12 cellular contexts compared by ENCODE assay signal in the genomic region with DNA sequence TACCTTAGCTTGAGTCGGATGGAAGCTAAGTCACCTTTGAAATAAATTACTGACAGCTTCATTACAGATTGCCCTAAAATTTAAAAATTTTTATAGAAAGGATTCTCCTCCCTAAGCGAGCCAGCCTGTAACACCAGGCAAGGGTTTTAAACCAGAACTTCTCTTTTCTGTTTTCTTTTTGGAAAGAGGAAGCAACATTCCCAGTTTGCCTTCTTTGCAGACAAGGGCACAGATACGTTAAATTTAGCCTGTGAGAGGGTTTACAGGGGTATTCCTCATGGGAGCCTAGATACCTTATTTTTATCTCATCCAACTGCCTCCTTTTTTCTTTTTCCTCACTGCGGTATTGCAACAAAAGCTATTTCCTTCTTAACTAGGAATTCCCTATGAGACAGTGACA. TPM values are rescaled to one million over a fixed set of nuclear protein-coding genes. Genes with fewer than 3 reads are reported as not detected.
DNase-seq lines count a peak whose midpoint lies in the region; ATAC-seq, FAIRE-seq and TF ChIP-seq lines count a peak whose summit lies in the region.
"Had no signal": no experiment of that assay in that cellular context is flagged by ENCODE, and none has a peak within 500 bp of the region (broad histone marks: within the 10 kb centered on the region; RNA-seq: fewer than 3 reads in every experiment).

No MANE protein-coding gene starts in this region.

- no peak for TF ChIP-seq CTCF in astrocyte (IDR thresholded peaks at IDR 0.05; ENCODE audit: insufficient read depth, low read depth, low read length)

- peak overlapping the region; percentile 60 to 99 (median 96); a peak in 20 of 22 replicates for H3K9ac ChIP-seq in BLaER1 treated with 17β-estradiol and CSF1 and Interleukin-3, amounts not matched to agents 10 nM and 100 nM
- H3K9ac ChIP-seq in HUES64 (ENCODE audit: low read depth, low read length) (no peak overlapping the region), astrocyte (ENCODE audit: low read length) (peak overlapping the region; percentile 7)

- H3K27me3 Mint-ChIP-seq in astrocyte (ENCODE audit: low read depth, unreplicated experiment), result no peaks in the 10 kb centered on the region
- no peaks in the 10 kb centered on the region for H3K27me3 Mint-ChIP-seq in naive thymus-derived CD8-positive, alpha-beta T cell

- peaks cover 100% of the 10 kb centered on the region for H3K79me2 ChIP-seq in astrocyte (ENCODE audit: insufficient read depth, low read length)

- H3K4me3 ChIP-seq in BLaER1 treated with 17β-estradiol and CSF1 and Interleukin-3, amounts not matched to agents 10 nM and 100 nM, result peak overlapping the region in 9 of 10 experiments; percentile 17 to 91 (median 57); a peak in 16 of 20 replicates
- no peak overlapping the region for H3K4me3 ChIP-seq in HUES64 (ENCODE audit: low read length)
- no peak overlapping the region for H3K4me3 ChIP-seq in astrocyte (ENCODE audit: insufficient read depth, low read depth, low read length)

- H3K27ac ChIP-seq in BLaER1 treated with 17β-estradiol and CSF1 and Interleukin-3, amounts not matched to agents 10 nM and 100 nM, result peak overlapping the region in 10 of 11 experiments; percentile 33 to 98 (median 95); a peak in 18 of 22 replicates
- peak overlapping the region; percentile 45; the same call in 1 of the 2 replicates for H3K27ac ChIP-seq in HUES64 (ENCODE audit: low read depth, low read length)
- H3K27ac ChIP-seq in astrocyte (ENCODE audit: low read depth, low read length), result no peak overlapping the region
- H3K27ac ChIP-seq: C4-2B had no signal

- H3K4me2 ChIP-seq in BLaER1 treated with 17β-estradiol and CSF1 and Interleukin-3, amounts not matched to agents 10 nM and 100 nM, result peak overlapping the region; percentile 85 to 99 (median 91)
- H3K4me2 ChIP-seq in astrocyte (ENCODE audit: low read length), result no peak overlapping the region

- peaks cover 49% of the 10 kb centered on the region for H3K4me1 Mint-ChIP-seq in astrocyte (ENCODE audit: low read depth, unreplicated experiment)
- peaks cover 53 to 94% (median 88%) of the 10 kb centered on the region in 4 donors for H3K4me1 Mint-ChIP-seq in naive thymus-derived CD8-positive, alpha-beta T cell

- peaks cover 89 to 100% (median 98%) of the 10 kb centered on the region in 11 experiments for H4K20me1 ChIP-seq in BLaER1 treated with 17β-estradiol and CSF1 and Interleukin-3, amounts not matched to agents 10 nM and 100 nM
- peaks cover 97% of the 10 kb centered on the region for H4K20me1 ChIP-seq in astrocyte (ENCODE audit: insufficient read depth, low read length)

- POLR2A ChIA-PET in naive thymus-derived CD8-positive, alpha-beta T cell (lab: Charles Lee), result interaction anchor here (1.9 to 2.0 kb wide), 2 partner anchors 8 to 135 kb away, joined by 5 read pairs; partner anchors contain the start of gene ATP5F1E

- peak overlapping the region; percentile 58 for H3K4me3 Mint-ChIP-seq in astrocyte (ENCODE audit: unreplicated experiment)
- peak overlapping the region in 4 of 10 donors; percentile 11 to 45 (median 15) for H3K4me3 Mint-ChIP-seq in naive thymus-derived CD8-positive, alpha-beta T cell

- peaks cover 2% of the 10 kb centered on the region for H3K36me3 Mint-ChIP-seq in astrocyte (ENCODE audit: low read depth, unreplicated experiment)
- peaks cover 0 to 71% (median 4%) of the 10 kb centered on the region in 3 donors for H3K36me3 Mint-ChIP-seq in naive thymus-derived CD8-positive, alpha-beta T cell

- no peak overlapping the region for H2AFZ ChIP-seq in astrocyte (ENCODE audit: low read depth, low read length)

- ATAC-seq in naive thymus-derived CD8-positive, alpha-beta T cell, result no peak
- ATAC-seq in GM21786 (IDR thresholded peaks at IDR 0.05; ENCODE audit: unreplicated experiment) (no peak), GM18868 (IDR thresholded peaks at IDR 0.05; ENCODE audit: unreplicated experiment) (no peak)

- peak overlapping the region; percentile 59 for H3K27ac Mint-ChIP-seq in astrocyte (ENCODE audit: unreplicated experiment)
- H3K27ac Mint-ChIP-seq in naive thymus-derived CD8-positive, alpha-beta T cell, result peak overlapping the region; percentile 46 to 94 (median 85)

- 79% methylated on average over 4 of the region's 4 CpGs for WGBS in HUES64

- no peaks in the 10 kb centered on the region for H3K27me3 ChIP-seq in BLaER1 treated with 17β-estradiol and CSF1 and Interleukin-3, amounts not matched to agents 10 nM and 100 nM
- H3K27me3 ChIP-seq in HUES64 (ENCODE audit: insufficient read depth, low read length), result no peaks in the 10 kb centered on the region
- no peaks in the 10 kb centered on the region for H3K27me3 ChIP-seq in astrocyte (ENCODE audit: insufficient read depth, low read length)

- no peak for FAIRE-seq in astrocyte (lab: Jason Lieb, UNC)

- no peaks in the 10 kb centered on the region for H3K9me3 Mint-ChIP-seq in astrocyte (ENCODE audit: unreplicated experiment)
- H3K9me3 Mint-ChIP-seq in naive thymus-derived CD8-positive, alpha-beta T cell, result no peaks in the 10 kb centered on the region

- peaks cover 67 to 92% (median 87%) of the 10 kb centered on the region in 10 experiments for H3K4me1 ChIP-seq in BLaER1 treated with 17β-estradiol and CSF1 and Interleukin-3, amounts not matched to agents 10 nM and 100 nM
- H3K4me1 ChIP-seq in HUES64 (ENCODE audit: insufficient read depth, low read length) (peaks cover 83% of the 10 kb centered on the region), astrocyte (ENCODE audit: insufficient read depth, low read length) (peaks cover 27% of the 10 kb centered on the region)

- H3K9me3 ChIP-seq in BLaER1 treated with 17β-estradiol and CSF1 and Interleukin-3, amounts not matched to agents 10 nM and 100 nM (replicated peaks in 1 of 11), result no peaks in the 10 kb centered on the region
- H3K9me3 ChIP-seq in HUES64 (ENCODE audit: insufficient read depth, low read depth, low read length) (no peaks in the 10 kb centered on the region), astrocyte (ENCODE audit: insufficient read depth, low read depth, low read length) (no peaks in the 10 kb centered on the region)

- peaks cover 52 to 88% (median 74%) of the 10 kb centered on the region in 11 experiments for H3K36me3 ChIP-seq in BLaER1 treated with 17β-estradiol and CSF1 and Interleukin-3, amounts not matched to agents 10 nM and 100 nM
- peaks cover 53% of the 10 kb centered on the region for H3K36me3 ChIP-seq in HUES64 (ENCODE audit: insufficient read depth, low read length)
- peaks cover 19% of the 10 kb centered on the region for H3K36me3 ChIP-seq in astrocyte (ENCODE audit: insufficient read depth, low read length)

- DNase-seq in astrocyte (ENCODE audit: low read depth) (no peak), dedifferentiated amniotic fluid mesenchymal stem cell (ENCODE audit: extremely low spot score) (no peak), NCI-H2227 treated with DMSO at 0.1 percent for 48 hours (lab: John Stamatoyannopoulos, UW) (no peak)
- no peak for DNase-seq in naive thymus-derived CD8-positive, alpha-beta T cell
- DNase-seq: NCI-H1694 treated with DMSO at 0.1 percent for 48 hours, SW 1271 had no signal

RNA-seq across cellular contexts. Expression of gene GNAS, which starts 45.0 kb away (rescaled TPM):
- polyA plus RNA-seq in HUES64 (2013, experiment 1 of 2), result 856 TPM
- polyA plus RNA-seq in HUES64 (2013, experiment 2 of 2), result 977 TPM
- total RNA-seq in astrocyte, result 1,937 and 2,003 TPM in 2 replicates
- total RNA-seq in naive thymus-derived CD8-positive, alpha-beta T cell, result 100 to 1,000 TPM; 695 to 756 TPM
- polyA plus RNA-seq in naive thymus-derived CD8-positive, alpha-beta T cell, result 100 to 1,000 TPM; 155 to 247 (median 169) TPM

RNA-seq across cellular contexts. Expression of gene GNAS-AS1, which starts 46.8 kb away (rescaled TPM):
- 3.2 TPM for polyA plus RNA-seq in HUES64 (2013, experiment 1 of 2)
- 3.2 TPM for polyA plus RNA-seq in HUES64 (2013, experiment 2 of 2)
- 2.8 and 3.8 TPM in 2 replicates for total RNA-seq in astrocyte
- total RNA-seq in naive thymus-derived CD8-positive, alpha-beta T cell, result 1 to 10 TPM; 1.3 TPM
- polyA plus RNA-seq in naive thymus-derived CD8-positive, alpha-beta T cell, result under 1 TPM in 1 of 3 donors, not detected in 2; 0.14 TPM
- total RNA-seq: HT-29 had no signal

Comparison
In these comparisons a context has a peak if more than half of its experiments do, and no peak if none do; other contexts are left out.
1. H3K4me3 ChIP-seq: peak in BLaER1 treated with 17β-estradiol and CSF1 and Interleukin-3, amounts not matched to agents 10 nM and 100 nM (9 of 10); none in HUES64 (single experiment) and astrocyte (single experiment).